16 cellular contexts compared by ENCODE assay signal in genomic region chr10:117221156-117221711, GRCh38. TPM values are rescaled to one million over a fixed set of nuclear protein-coding genes. Genes with fewer than 3 reads are reported as not detected.
A peak's percentile ranks its signal among the peaks of the same experiment; 100 is the strongest.
DNase-seq lines count a peak whose midpoint lies in the region; ATAC-seq and TF ChIP-seq lines count a peak whose summit lies in the region.
"Had no signal": no experiment of that assay in that cellular context is flagged by ENCODE, and none has a peak within 500 bp of the region (broad histone marks: within the 10 kb centered on the region; RNA-seq: fewer than 3 reads in every experiment).

No MANE protein-coding gene starts in this region.

- TF ChIP-seq CTCF in foreskin keratinocyte (conservative IDR thresholded peaks at IDR 0.05) (no peak), gastrocnemius medialis (IDR thresholded peaks at IDR 0.05 in 4 of 5, conservative IDR thresholded peaks at IDR 0.05 in 1 of 5) (no peak), colonic mucosa (IDR thresholded peaks at IDR 0.05) (no peak)

- H3K36me3 ChIP-seq in gastrocnemius medialis: no peaks in the 10 kb centered on the region
- no peaks in the 10 kb centered on the region for H3K36me3 ChIP-seq in colonic mucosa
- H3K36me3 ChIP-seq: thyroid gland had no signal

- H3K4me3 ChIP-seq in gastrocnemius medialis: no peak overlapping the region
- no peak overlapping the region for H3K4me3 ChIP-seq in colonic mucosa
- H3K4me3 ChIP-seq: thyroid gland had no signal

- H3K9me3 ChIP-seq in gastrocnemius medialis (no peaks in the 10 kb centered on the region), colonic mucosa (no peaks in the 10 kb centered on the region)
- H3K9me3 ChIP-seq: thyroid gland had no signal

- H3K27ac ChIP-seq in foreskin keratinocyte (no peak overlapping the region), gastrocnemius medialis (no peak overlapping the region), colonic mucosa (no peak overlapping the region), substantia nigra (ENCODE audit: low read depth, low read length, poor library complexity, severe bottlenecking) (no peak overlapping the region)
- H3K27ac ChIP-seq: thyroid gland had no signal

- no peak for TF ChIP-seq POLR2A in gastrocnemius medialis (IDR thresholded peaks at IDR 0.05)

- DNase-seq in AG08395 (ENCODE audit: low spot score): peak; percentile 20
- DNase-seq in GOT3 (lab: John Stamatoyannopoulos, UW): peak; percentile 11
- DNase-seq in NCI-H748 (lab: John Stamatoyannopoulos, UW; ENCODE audit: unreplicated experiment): peak; percentile 85
- DNase-seq in foreskin keratinocyte: peak; percentile 54 to 78
- DNase-seq in gastrocnemius medialis: no peak
- DNase-seq in colonic mucosa: no peak
- DNase-seq in foreskin melanocyte: no peak
- DNase-seq in substantia nigra (lab: John Stamatoyannopoulos, UW): no peak
- DNase-seq: activated B cell treated with CpG ODN at 0.5 μM for 24 hours; activated T-cell treated with anti-CD3 and anti-CD28 coated beads, Interleukin-2, amount 50 U/mL, for 72 hours; mesenchymal stem cell; NCI-H187; Right ventricle myocardium superior; thyroid gland had no signal

- intact Hi-C loops in gastrocnemius medialis (cut with DNase I; ENCODE audit: low total_unique reads): no loop called here
- intact Hi-C loops in colonic mucosa (cut with DNase I): loop anchor here (10.0 kb wide), 1 partner anchor 94 kb away; no protein-coding TSS in a partner anchor

- ATAC-seq in foreskin keratinocyte (peak; percentile 59), gastrocnemius medialis (no peak)
- ATAC-seq: activated T-cell treated with anti-CD3 and anti-CD28 coated beads, Interleukin-2, amount 50 U/mL, for 72 hours had no signal

- H3K4me1 ChIP-seq in foreskin keratinocyte: no peaks in the 10 kb centered on the region
- H3K4me1 ChIP-seq in gastrocnemius medialis: peaks cover 0 to 8% of the 10 kb centered on the region in 2 donors
- peaks cover 9% of the 10 kb centered on the region for H3K4me1 ChIP-seq in colonic mucosa

- in situ Hi-C loops in gastrocnemius medialis (cut with MboI; ENCODE audit: low sequenced_read_pairs in 4 of 4): loop anchor here (25.0 kb wide), 2 partner anchors 216 to 1016 kb away; no protein-coding TSS in a partner anchor

- H3K27me3 ChIP-seq in foreskin keratinocyte (peaks cover 15% of the 10 kb centered on the region), gastrocnemius medialis (peaks cover 13 to 22% (median 21%) of the 10 kb centered on the region in 3 donors), colonic mucosa (peaks cover 3% of the 10 kb centered on the region)
- H3K27me3 ChIP-seq: thyroid gland had no signal

- H3K9ac ChIP-seq in colonic mucosa (ENCODE audit: low read depth in 2 of 2, low read length in 2 of 2): no peak overlapping the region

RNA-seq across cellular contexts. Expression of gene SLC18A2, which starts 19.7 kb away (rescaled TPM):
- total RNA-seq in foreskin keratinocyte (not detected in 2 replicates), gastrocnemius medialis (under 1 TPM; 0.04 to 0.39 (median 0.13) TPM), colonic mucosa (1 to 10 TPM; 1.2 to 1.6 TPM)
- polyA plus RNA-seq in foreskin keratinocyte: not detected in 2 replicates
- total RNA-seq: activated B cell treated with CpG ODN at 0.5 μM for 24 hours, chondrocyte had no signal

RNA-seq across cellular contexts. Expression of gene KCNK18, which starts 23.9 kb away (rescaled TPM):
- total RNA-seq in foreskin keratinocyte (not detected in 2 replicates), gastrocnemius medialis (not detected), colonic mucosa (not detected)
- polyA plus RNA-seq in foreskin keratinocyte: not detected in 2 replicates
- total RNA-seq: activated B cell treated with CpG ODN at 0.5 μM for 24 hours; activated T-cell treated with anti-CD3 and anti-CD28 coated beads, Interleukin-2, amount 50 U/mL, for 72 hours; chondrocyte; Right ventricle myocardium superior; thyroid gland had no signal
- polyA plus RNA-seq: CD14-positive monocyte had no signal

Comparison
In these comparisons a context has a peak if more than half of its experiments do, and no peak if none do; other contexts are left out.
1. DNase-seq: peak in AG08395 (single experiment), GOT3 (single experiment), NCI-H748 (single experiment) and foreskin keratinocyte (2 of 2); none in gastrocnemius medialis (0 of 2), colonic mucosa (single experiment), foreskin melanocyte (single experiment) and substantia nigra (0 of 49).